ENCODE assay signal across 1 cellular context in the genomic region with DNA sequence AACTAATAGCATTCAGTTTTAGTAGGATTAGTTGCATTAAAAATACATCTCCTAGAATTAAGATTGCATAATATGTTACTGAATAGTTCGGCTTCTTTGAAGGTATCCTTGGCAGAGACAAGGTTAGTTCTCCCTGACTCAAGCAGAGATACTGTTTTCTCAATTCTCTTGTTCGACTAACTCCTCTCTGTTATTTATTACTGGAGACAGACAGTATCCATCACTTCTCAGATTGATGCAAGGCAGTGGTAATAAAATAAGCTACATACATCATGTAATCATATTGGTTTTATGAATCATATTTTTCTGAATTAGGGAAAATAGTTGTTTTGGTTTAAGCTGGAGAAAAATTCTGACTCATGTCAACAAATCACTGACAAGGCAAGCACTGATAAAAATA.
TF ChIP-seq lines count a peak whose summit lies in the region.

No MANE protein-coding gene starts in this region.

TF ChIP-seq in SK-N-SH, 30 proteins besides CTCF, POLR2A, EP300 and RAD21:
- TF ChIP-seq, protein P1, sequence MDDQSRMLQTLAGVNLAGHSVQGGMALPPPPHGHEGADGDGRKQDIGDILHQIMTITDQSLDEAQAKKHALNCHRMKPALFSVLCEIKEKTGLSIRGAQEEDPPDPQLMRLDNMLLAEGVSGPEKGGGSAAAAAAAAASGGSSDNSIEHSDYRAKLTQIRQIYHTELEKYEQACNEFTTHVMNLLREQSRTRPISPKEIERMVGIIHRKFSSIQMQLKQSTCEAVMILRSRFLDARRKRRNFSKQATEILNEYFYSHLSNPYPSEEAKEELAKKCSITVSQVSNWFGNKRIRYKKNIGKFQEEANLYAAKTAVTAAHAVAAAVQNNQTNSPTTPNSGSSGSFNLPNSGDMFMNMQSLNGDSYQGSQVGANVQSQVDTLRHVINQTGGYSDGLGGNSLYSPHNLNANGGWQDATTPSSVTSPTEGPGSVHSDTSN (IDR thresholded peaks at IDR 0.05): peak; percentile 84
- TF ChIP-seq, protein P2, sequence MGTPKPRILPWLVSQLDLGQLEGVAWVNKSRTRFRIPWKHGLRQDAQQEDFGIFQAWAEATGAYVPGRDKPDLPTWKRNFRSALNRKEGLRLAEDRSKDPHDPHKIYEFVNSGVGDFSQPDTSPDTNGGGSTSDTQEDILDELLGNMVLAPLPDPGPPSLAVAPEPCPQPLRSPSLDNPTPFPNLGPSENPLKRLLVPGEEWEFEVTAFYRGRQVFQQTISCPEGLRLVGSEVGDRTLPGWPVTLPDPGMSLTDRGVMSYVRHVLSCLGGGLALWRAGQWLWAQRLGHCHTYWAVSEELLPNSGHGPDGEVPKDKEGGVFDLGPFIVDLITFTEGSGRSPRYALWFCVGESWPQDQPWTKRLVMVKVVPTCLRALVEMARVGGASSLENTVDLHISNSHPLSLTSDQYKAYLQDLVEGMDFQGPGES (IDR thresholded peaks at IDR 0.05; ENCODE audit: low read depth, low read length): no peak
- TF ChIP-seq JUND (IDR thresholded peaks at IDR 0.05): peak; percentile 46
- TF ChIP-seq TCF12 (IDR thresholded peaks at IDR 0.05): peak; percentile 48
